8 cellular contexts compared by ENCODE assay signal in the genomic region with DNA sequence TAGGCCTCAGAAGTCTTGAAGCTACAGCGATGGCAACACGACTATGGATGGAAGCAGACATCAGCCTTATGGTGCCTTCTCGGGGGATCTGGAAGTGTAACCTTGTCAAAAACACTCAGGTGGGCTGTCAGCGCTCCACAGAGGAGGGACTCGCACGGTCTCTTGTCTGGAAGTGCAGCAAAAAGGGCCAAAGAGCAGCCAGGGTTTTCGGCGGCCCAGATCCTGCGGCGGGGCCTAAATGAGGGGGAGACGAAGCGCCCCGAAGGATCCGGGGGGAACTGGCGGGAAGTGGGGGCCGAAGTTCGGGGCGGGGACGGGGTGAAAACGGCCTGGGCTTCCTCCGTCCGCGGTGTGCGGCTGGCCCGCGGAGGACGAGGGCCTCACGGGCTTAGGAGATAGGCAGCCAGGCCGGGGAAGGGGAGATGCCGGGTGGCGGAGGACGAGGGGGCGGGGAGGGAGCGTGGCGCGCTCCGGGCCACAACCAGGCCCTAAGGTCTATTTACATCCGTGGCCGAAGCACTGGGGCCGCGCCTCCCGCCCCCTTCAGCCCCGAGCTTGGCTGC. TPM values are rescaled to one million over a fixed set of nuclear protein-coding genes. Genes with fewer than 3 reads are reported as not detected.
A peak's percentile ranks its signal among the peaks of the same experiment; 100 is the strongest.
DNase-seq lines count a peak whose midpoint lies in the region; ATAC-seq and TF ChIP-seq lines count a peak whose summit lies in the region.

No MANE protein-coding gene starts in this region.

- H3K4me1 ChIP-seq in heart left ventricle, result peaks cover 10 to 65% (median 45%) of the 10 kb centered on the region in 12 donors
- H3K4me1 ChIP-seq in right atrium auricular region, result peaks cover 0 to 59% of the 10 kb centered on the region in 2 donors

- DNase-seq in heart left ventricle (no peak), Right ventricle myocardium inferior (ENCODE audit: missing footprints) (no peak), right atrium auricular region (ENCODE audit: low spot score) (no peak), UCSD-AML1 (lab: John Stamatoyannopoulos, UW; ENCODE audit: unreplicated experiment) (no peak), sciatic nerve (ENCODE audit: low spot score) (no peak), NCI-H2227 treated with DMSO at 0.1 percent for 48 hours (lab: John Stamatoyannopoulos, UW) (no peak)
- no peak for DNase-seq in stimulated activated effector memory CD8-positive, alpha-beta T cell treated with anti-CD3 and anti-CD28 coated beads, Interleukin-12 subunit alpha, Interleukin-12 subunit beta, amount 100 ng/mL, for 72 hours (ENCODE audit: low spot score in 2 of 2)

- peak overlapping the region; percentile 69 to 100 (median 94) for H3K4me3 ChIP-seq in heart left ventricle
- peak overlapping the region; percentile 93 for H3K4me3 ChIP-seq in WI38 (ENCODE audit: low read depth, low read length)
- H3K4me3 ChIP-seq in right atrium auricular region, result peak overlapping the region; percentile 98 to 100

- 0 to 2% (median 1%) methylated on average over 9 to 43 of the region's 43 CpGs for WGBS in heart left ventricle, 4 donors

- intact Hi-C loops in heart left ventricle (cut with DNase I), result loop anchor here in 3 of 10 donors (5.0 to 10.0 kb wide), 4 partner anchors 73 to 175 kb away; partner anchors contain the start of genes NDUFA11 (in 2 of the 3), VMAC (in 2 of the 3) and NRTN (in 1 of the 3)
- intact Hi-C loops in Right ventricle myocardium inferior (cut with DNase I), result no loop called here
- intact Hi-C loops in sciatic nerve (cut with DNase I), result no loop called here

- no peak for TF ChIP-seq POLR2A in heart left ventricle (IDR thresholded peaks at IDR 0.05)

- no peaks in the 10 kb centered on the region for H3K9me3 Mint-ChIP-seq in stimulated activated effector memory CD8-positive, alpha-beta T cell treated with anti-CD3 and anti-CD28 coated beads, Interleukin-12 subunit alpha, Interleukin-12 subunit beta, amount 100 ng/mL, for 72 hours

- H3K36me3 ChIP-seq in heart left ventricle, result peaks cover 0 to 28% (median 10%) of the 10 kb centered on the region in 9 donors
- peaks cover 17% of the 10 kb centered on the region for H3K36me3 ChIP-seq in right atrium auricular region

- H3K9me3 ChIP-seq in heart left ventricle (no peaks in the 10 kb centered on the region), right atrium auricular region (no peaks in the 10 kb centered on the region)

- peak in 2 of 4 donors; percentile 19 to 24 for ATAC-seq in heart left ventricle
- no peak for ATAC-seq in Right ventricle myocardium inferior
- peak; percentile 4 for ATAC-seq in stimulated activated effector memory CD8-positive, alpha-beta T cell treated with anti-CD3 and anti-CD28 coated beads, Interleukin-12 subunit alpha, Interleukin-12 subunit beta, amount 100 ng/mL, for 72 hours
- no peak for ATAC-seq in sciatic nerve

- peaks cover 59% of the 10 kb centered on the region for H3K36me3 Mint-ChIP-seq in stimulated activated effector memory CD8-positive, alpha-beta T cell treated with anti-CD3 and anti-CD28 coated beads, Interleukin-12 subunit alpha, Interleukin-12 subunit beta, amount 100 ng/mL, for 72 hours

- H3K27ac ChIP-seq in heart left ventricle, result peak overlapping the region; percentile 45 to 95 (median 89)
- H3K27ac ChIP-seq in right atrium auricular region, result peak overlapping the region; percentile 77 to 92

- TF ChIP-seq CTCF in heart left ventricle (IDR thresholded peaks at IDR 0.05) (no peak), WI38 (IDR thresholded peaks at IDR 0.05; ENCODE audit: low read depth, low read length) (no peak), right atrium auricular region (IDR thresholded peaks at IDR 0.05) (no peak)

- H3K27ac Mint-ChIP-seq in stimulated activated effector memory CD8-positive, alpha-beta T cell treated with anti-CD3 and anti-CD28 coated beads, Interleukin-12 subunit alpha, Interleukin-12 subunit beta, amount 100 ng/mL, for 72 hours, result peak overlapping the region; percentile 99

- peaks cover 61% of the 10 kb centered on the region for H3K4me1 Mint-ChIP-seq in stimulated activated effector memory CD8-positive, alpha-beta T cell treated with anti-CD3 and anti-CD28 coated beads, Interleukin-12 subunit alpha, Interleukin-12 subunit beta, amount 100 ng/mL, for 72 hours

- no peaks in the 10 kb centered on the region for H3K27me3 ChIP-seq in heart left ventricle
- H3K27me3 ChIP-seq in right atrium auricular region, result no peaks in the 10 kb centered on the region

- peak overlapping the region; percentile 97 for H3K4me3 Mint-ChIP-seq in stimulated activated effector memory CD8-positive, alpha-beta T cell treated with anti-CD3 and anti-CD28 coated beads, Interleukin-12 subunit alpha, Interleukin-12 subunit beta, amount 100 ng/mL, for 72 hours

RNA-seq across cellular contexts. Expression of gene RANBP3, which starts 0.6 kb away (rescaled TPM):
- total RNA-seq in heart left ventricle (10 to 100 TPM; 48.9 to 80.7 (median 58.0) TPM), Right ventricle myocardium inferior (65.6 TPM), right atrium auricular region (10 to 100 TPM; 53.6 to 54.7 TPM), sciatic nerve (76.3 TPM)
- 10 to 100 TPM; 29.4 to 59.7 TPM for polyA plus RNA-seq in heart left ventricle
